Comparison of ENCODE assay signal across 11 cellular contexts in genomic region chr9:134983094-134983493, GRCh38.
DNase-seq lines count a peak whose midpoint lies in the region; ATAC-seq and TF ChIP-seq lines count a peak whose summit lies in the region.
"Had no signal": no experiment of that assay in that cellular context is flagged by ENCODE, and none has a peak within 500 bp of the region (broad histone marks: within the 10 kb centered on the region; RNA-seq: fewer than 3 reads in every experiment).

No MANE protein-coding gene starts in this region.

- CTCF ChIA-PET in GM10248 (lab: Yijun Ruan, JAX), result interaction anchor here (0.9 to 1.7 kb wide), 8 partner anchors 11 to 641 kb away, joined by 3 to 6 read pairs (median 3); no protein-coding TSS in a partner anchor
- CTCF ChIA-PET in CD4-positive, alpha-beta memory T cell (lab: Charles Lee; ENCODE audit: partially characterized antibody), result no interaction called here

- TF ChIP-seq CTCF in GM10248 (IDR thresholded peaks at IDR 0.05; ENCODE audit: control extremely low read depth, extremely low read depth, low read depth, missing control alignments) (peak; percentile 38), LNCaP clone FGC (IDR thresholded peaks at IDR 0.05; ENCODE audit: control insufficient read depth, extremely low read depth, insufficient read depth) (peak; percentile 15; the same call in 1 of the 2 replicates), vagina (IDR thresholded peaks at IDR 0.05) (peak in 1 of 3 experiments; percentile 34)

- H3K4me1 Mint-ChIP-seq in CD4-positive, alpha-beta memory T cell, result no peaks in the 10 kb centered on the region
- H3K4me1 Mint-ChIP-seq in activated CD4-positive, alpha-beta T cell treated with anti-CD3 and anti-CD28 coated beads, Interleukin-2, amount 10 ng/mL, durations not matched to agents 24 days and 14 days, result no peaks in the 10 kb centered on the region

- no peak for ATAC-seq in HG03175 (IDR thresholded peaks at IDR 0.05; ENCODE audit: unreplicated experiment)

- TF ChIP-seq POLR2A in erythroblast (IDR thresholded peaks at IDR 0.05; ENCODE audit: low read length), result no peak
- TF ChIP-seq POLR2A in vagina (IDR thresholded peaks at IDR 0.05), result no peak

- intact Hi-C loops in CD4-positive, alpha-beta memory T cell (cut with micrococcal nuclease), result no loop called here
- intact Hi-C loops in activated CD4-positive, alpha-beta T cell treated with anti-CD3 and anti-CD28 coated beads, Interleukin-2, amount 10 ng/mL, durations not matched to agents 24 days and 14 days (cut with micrococcal nuclease), result no loop called here
- intact Hi-C loops in vagina (cut with DNase I), result no loop called here

- H3K9me3 ChIP-seq in CD4-positive, alpha-beta memory T cell (ENCODE audit: control insufficient read depth in 1 of 2, low read length in 2 of 2), result peaks cover 0 to 5% of the 10 kb centered on the region in 2 donors
- H3K9me3 ChIP-seq in vagina, result no peaks in the 10 kb centered on the region

- no peaks in the 10 kb centered on the region for H3K27me3 ChIP-seq in CD4-positive, alpha-beta memory T cell (ENCODE audit: insufficient read depth, low read length)
- no peaks in the 10 kb centered on the region for H3K27me3 ChIP-seq in vagina

- POLR2A ChIA-PET in GM10248 (lab: Yijun Ruan, JAX), result no interaction called here
- POLR2A ChIA-PET in CD4-positive, alpha-beta memory T cell (lab: Charles Lee; ENCODE audit: partially characterized antibody), result no interaction called here

- H3K27ac ChIP-seq in CD4-positive, alpha-beta memory T cell (ENCODE audit: low read depth, low read length), result no peak overlapping the region
- no peak overlapping the region for H3K27ac ChIP-seq in vagina

- H3K4me3 Mint-ChIP-seq in CD4-positive, alpha-beta memory T cell, result no peak overlapping the region
- no peak overlapping the region for H3K4me3 Mint-ChIP-seq in activated CD4-positive, alpha-beta T cell treated with anti-CD3 and anti-CD28 coated beads, Interleukin-2, amount 10 ng/mL, durations not matched to agents 24 days and 14 days
- H3K4me3 Mint-ChIP-seq: dendritic cell treated with granulocyte-macrophage colony-stimulating factor and Interleukin-4, amounts not matched to agents 40 ng/mL and 50 ng/mL, for 4 days had no signal

- H3K4me1 ChIP-seq in CD4-positive, alpha-beta memory T cell (ENCODE audit: insufficient read depth, low read length), result no peaks in the 10 kb centered on the region
- no peaks in the 10 kb centered on the region for H3K4me1 ChIP-seq in vagina

- peaks cover 5 to 10% of the 10 kb centered on the region in 2 donors for H3K27me3 Mint-ChIP-seq in CD4-positive, alpha-beta memory T cell
- no peaks in the 10 kb centered on the region for H3K27me3 Mint-ChIP-seq in activated CD4-positive, alpha-beta T cell treated with anti-CD3 and anti-CD28 coated beads, Interleukin-2, amount 10 ng/mL, durations not matched to agents 24 days and 14 days

- peaks cover 0 to 32% (median 13%) of the 10 kb centered on the region in 8 donors for H3K9me3 Mint-ChIP-seq in CD4-positive, alpha-beta memory T cell
- H3K9me3 Mint-ChIP-seq in activated CD4-positive, alpha-beta T cell treated with anti-CD3 and anti-CD28 coated beads, Interleukin-2, amount 10 ng/mL, durations not matched to agents 24 days and 14 days, result peaks cover 4% of the 10 kb centered on the region

- no peaks in the 10 kb centered on the region for H3K36me3 ChIP-seq in CD4-positive, alpha-beta memory T cell (ENCODE audit: insufficient read depth, low read length)
- H3K36me3 ChIP-seq in vagina, result no peaks in the 10 kb centered on the region

- no peak overlapping the region for H3K4me3 ChIP-seq in LNCaP clone FGC (ENCODE audit: low read depth, low read length)
- no peak overlapping the region for H3K4me3 ChIP-seq in CD4-positive, alpha-beta memory T cell (ENCODE audit: low read length in 2 of 2)
- no peak overlapping the region for H3K4me3 ChIP-seq in vagina

- no peak overlapping the region for H3K27ac Mint-ChIP-seq in CD4-positive, alpha-beta memory T cell
- no peak overlapping the region for H3K27ac Mint-ChIP-seq in activated CD4-positive, alpha-beta T cell treated with anti-CD3 and anti-CD28 coated beads, Interleukin-2, amount 10 ng/mL, durations not matched to agents 24 days and 14 days
- H3K27ac Mint-ChIP-seq: dendritic cell treated with granulocyte-macrophage colony-stimulating factor and Interleukin-4, amounts not matched to agents 40 ng/mL and 50 ng/mL, for 4 days had no signal

- DNase-seq in GM10248 (ENCODE audit: extremely low spot score), result peak; percentile 76
- no peak for DNase-seq in LNCaP clone FGC (ENCODE audit: low read depth)
- DNase-seq in erythroblast (lab: John Stamatoyannopoulos, UW), result peak; percentile 7 to 13
- DNase-seq in mesenteric fat pad (ENCODE audit: low spot score), result peak; percentile 75
- no peak for DNase-seq in CD4-positive, alpha-beta memory T cell
- no peak for DNase-seq in activated CD4-positive, alpha-beta T cell treated with anti-CD3 and anti-CD28 coated beads, Interleukin-2, amount 10 ng/mL, durations not matched to agents 24 days and 14 days
- DNase-seq in vagina (ENCODE audit: extremely low spot score in 2 of 2), result no peak
- DNase-seq: mesenchymal stem cell, NCI-H1105 treated with DMSO at 0.1 percent for 48 hours had no signal

- no peaks in the 10 kb centered on the region for H3K36me3 Mint-ChIP-seq in CD4-positive, alpha-beta memory T cell
- no peaks in the 10 kb centered on the region for H3K36me3 Mint-ChIP-seq in activated CD4-positive, alpha-beta T cell treated with anti-CD3 and anti-CD28 coated beads, Interleukin-2, amount 10 ng/mL, durations not matched to agents 24 days and 14 days (ENCODE audit: low read depth)

Comparison
In these comparisons a context has a peak if more than half of its experiments do, and no peak if none do; other contexts are left out.
1. DNase-seq: peak in GM10248 (single experiment), erythroblast (2 of 2) and mesenteric fat pad (single experiment); none in LNCaP clone FGC (single experiment), CD4-positive, alpha-beta memory T cell (0 of 5), activated CD4-positive, alpha-beta T cell treated with anti-CD3 and anti-CD28 coated beads, Interleukin-2, amount 10 ng/mL, durations not matched to agents 24 days and 14 days (single experiment) and vagina (0 of 2).